Comparison of ENCODE assay signal across 1 cellular context in the genomic region with DNA sequence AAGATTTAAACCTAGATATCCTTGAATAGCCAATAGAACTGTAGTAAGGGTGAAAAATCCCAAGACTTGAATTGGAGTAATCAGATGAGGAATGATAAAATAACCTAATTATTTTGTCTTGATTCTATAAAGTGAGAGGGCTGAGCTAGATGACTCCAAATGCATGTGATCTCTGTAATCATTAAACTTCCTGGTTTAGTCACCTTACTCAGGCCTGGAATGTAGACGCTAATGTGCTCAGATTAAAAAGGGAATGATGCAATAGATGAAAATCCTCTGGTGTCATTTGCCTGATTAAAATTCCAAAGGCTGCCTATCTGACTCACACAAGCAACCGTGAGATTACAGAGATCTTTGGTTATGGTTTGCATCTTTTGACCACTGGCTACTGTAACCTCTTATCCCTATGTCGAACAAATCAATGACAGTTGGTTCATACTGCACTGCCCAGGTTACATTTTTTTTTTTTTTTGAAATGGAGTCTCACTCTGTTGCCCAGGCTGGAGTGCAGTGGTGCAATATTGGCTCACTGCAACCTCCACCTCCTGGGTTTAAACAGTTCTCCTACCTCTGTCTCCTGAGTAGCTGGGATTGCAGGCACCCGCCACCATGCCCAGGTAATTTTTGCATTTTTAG.
TF ChIP-seq lines count a peak whose summit lies in the region.

No MANE protein-coding gene starts in this region.

TF ChIP-seq in K562, 482 proteins besides CTCF, POLR2A, EP300 and RAD21 (continued from another document and continues in another):
- TF ChIP-seq, protein P1, sequence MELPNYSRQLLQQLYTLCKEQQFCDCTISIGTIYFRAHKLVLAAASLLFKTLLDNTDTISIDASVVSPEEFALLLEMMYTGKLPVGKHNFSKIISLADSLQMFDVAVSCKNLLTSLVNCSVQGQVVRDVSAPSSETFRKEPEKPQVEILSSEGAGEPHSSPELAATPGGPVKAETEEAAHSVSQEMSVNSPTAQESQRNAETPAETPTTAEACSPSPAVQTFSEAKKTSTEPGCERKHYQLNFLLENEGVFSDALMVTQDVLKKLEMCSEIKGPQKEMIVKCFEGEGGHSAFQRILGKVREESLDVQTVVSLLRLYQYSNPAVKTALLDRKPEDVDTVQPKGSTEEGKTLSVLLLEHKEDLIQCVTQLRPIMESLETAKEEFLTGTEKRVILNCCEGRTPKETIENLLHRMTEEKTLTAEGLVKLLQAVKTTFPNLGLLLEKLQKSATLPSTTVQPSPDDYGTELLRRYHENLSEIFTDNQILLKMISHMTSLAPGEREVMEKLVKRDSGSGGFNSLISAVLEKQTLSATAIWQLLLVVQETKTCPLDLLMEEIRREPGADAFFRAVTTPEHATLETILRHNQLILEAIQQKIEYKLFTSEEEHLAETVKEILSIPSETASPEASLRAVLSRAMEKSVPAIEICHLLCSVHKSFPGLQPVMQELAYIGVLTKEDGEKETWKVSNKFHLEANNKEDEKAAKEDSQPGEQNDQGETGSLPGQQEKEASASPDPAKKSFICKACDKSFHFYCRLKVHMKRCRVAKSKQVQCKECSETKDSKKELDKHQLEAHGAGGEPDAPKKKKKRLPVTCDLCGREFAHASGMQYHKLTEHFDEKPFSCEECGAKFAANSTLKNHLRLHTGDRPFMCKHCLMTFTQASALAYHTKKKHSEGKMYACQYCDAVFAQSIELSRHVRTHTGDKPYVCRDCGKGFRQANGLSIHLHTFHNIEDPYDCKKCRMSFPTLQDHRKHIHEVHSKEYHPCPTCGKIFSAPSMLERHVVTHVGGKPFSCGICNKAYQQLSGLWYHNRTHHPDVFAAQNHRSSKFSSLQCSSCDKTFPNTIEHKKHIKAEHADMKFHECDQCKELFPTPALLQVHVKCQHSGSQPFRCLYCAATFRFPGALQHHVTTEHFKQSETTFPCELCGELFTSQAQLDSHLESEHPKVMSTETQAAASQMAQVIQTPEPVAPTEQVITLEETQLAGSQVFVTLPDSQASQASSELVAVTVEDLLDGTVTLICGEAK (IDR thresholded peaks at IDR 0.05): peak; percentile 21; the same call in 1 of the 2 replicates
- TF ChIP-seq, protein P1 (CRISPR knock-in tag; IDR thresholded peaks at IDR 0.05): no peak
- TF ChIP-seq FOXK1 (CRISPR knock-in tag; IDR thresholded peaks at IDR 0.05; ENCODE audit: borderline replicate concordance): no peak
- no peak for TF ChIP-seq IFI16 (CRISPR knock-in tag; IDR thresholded peaks at IDR 0.05)
- TF ChIP-seq HLTF (IDR thresholded peaks at IDR 0.05): no peak
- TF ChIP-seq HDAC2 (IDR thresholded peaks at IDR 0.05): peak; percentile 92; the same call in 1 of the 2 replicates
- TF ChIP-seq CC2D1A (IDR thresholded peaks at IDR 0.05): no peak
- TF ChIP-seq, protein P2, sequence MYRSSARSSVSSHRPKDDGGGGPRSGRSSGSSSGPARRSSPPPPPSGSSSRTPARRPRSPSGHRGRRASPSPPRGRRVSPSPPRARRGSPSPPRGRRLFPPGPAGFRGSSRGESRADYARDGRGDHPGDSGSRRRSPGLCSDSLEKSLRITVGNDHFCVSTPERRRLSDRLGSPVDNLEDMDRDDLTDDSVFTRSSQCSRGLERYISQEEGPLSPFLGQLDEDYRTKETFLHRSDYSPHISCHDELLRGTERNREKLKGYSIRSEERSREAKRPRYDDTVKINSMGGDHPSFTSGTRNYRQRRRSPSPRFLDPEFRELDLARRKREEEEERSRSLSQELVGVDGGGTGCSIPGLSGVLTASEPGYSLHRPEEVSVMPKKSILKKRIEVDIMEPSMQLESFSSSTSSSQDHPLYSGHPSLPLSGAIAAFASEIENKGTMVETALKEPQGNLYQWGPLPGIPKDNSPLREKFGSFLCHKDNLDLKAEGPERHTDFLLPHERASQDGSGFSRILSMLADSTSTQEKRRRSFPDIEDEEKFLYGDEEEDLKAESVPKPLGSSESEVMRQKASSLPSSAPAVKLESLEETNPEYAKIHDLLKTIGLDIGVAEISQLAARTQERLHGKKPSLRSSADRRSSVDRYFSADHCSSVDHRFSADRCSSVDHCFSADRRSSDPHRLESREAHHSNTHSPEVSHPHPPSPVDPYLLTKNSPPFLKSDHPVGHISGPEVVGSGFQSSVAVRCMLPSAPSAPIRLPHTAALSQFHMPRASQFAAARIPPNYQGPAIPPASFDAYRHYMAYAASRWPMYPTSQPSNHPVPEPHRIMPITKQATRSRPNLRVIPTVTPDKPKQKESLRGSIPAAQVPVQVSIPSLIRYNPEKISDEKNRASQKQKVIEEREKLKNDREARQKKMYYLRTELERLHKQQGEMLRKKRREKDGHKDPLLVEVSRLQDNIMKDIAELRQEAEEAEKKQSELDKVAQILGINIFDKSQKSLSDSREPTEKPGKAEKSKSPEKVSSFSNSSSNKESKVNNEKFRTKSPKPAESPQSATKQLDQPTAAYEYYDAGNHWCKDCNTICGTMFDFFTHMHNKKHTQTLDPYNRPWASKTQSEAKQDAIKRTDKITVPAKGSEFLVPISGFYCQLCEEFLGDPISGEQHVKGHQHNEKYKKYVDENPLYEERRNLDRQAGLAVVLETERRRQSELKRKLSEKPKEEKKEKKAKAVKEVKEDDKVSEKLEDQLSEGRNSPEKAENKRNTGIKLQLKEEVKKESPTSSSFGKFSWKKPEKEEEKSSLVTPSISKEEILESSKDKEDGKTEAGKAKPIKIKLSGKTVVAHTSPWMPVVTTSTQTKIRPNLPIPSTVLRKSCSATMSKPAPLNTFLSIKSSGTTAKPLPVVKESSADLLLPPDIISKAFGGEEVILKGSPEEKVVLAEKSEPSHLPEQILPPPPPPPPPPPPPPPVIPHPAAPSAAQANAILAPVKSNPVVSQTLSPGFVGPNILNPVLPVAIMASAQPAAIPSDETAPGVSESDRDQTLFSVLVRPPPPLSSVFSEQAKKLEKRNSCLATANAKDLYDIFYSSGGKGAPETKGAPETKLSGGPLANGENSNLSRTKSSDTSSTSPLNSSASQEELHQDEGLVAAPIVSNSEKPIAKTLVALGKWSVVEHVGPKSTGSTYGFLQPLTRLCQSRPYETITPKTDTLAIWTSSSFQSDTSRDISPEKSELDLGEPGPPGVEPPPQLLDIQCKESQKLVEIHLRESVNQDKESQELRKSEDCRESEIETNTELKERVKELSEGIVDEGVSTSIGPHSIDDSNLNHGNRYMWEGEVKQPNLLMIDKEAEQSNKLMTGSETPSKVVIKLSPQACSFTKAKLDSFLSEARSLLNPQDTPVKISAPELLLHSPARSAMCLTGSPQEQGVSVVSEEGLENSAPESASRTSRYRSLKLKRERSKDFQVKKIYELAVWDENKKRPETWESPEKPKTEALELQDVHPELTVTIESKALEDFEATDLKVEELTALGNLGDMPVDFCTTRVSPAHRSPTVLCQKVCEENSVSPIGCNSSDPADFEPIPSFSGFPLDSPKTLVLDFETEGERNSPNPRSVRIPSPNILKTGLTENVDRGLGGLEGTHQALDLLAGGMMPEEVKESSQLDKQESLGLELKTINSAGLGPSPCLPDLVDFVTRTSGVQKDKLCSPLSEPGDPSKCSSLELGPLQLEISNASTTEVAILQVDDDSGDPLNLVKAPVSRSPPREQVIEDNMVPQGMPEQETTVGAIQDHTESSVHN (IDR thresholded peaks at IDR 0.05; ENCODE audit: borderline replicate concordance in 1 of 2, low read depth in 1 of 2): peak; percentile 48 to 88; a peak in 3 of 4 replicates
- peak; percentile 83; the same call in 1 of the 2 replicates for TF ChIP-seq LEF1 (IDR thresholded peaks at IDR 0.05)
- TF ChIP-seq POLR2B (IDR thresholded peaks at IDR 0.05; ENCODE audit: low read depth, partially characterized antibody): no peak
- TF ChIP-seq SRSF1 (IDR thresholded peaks at IDR 0.05; ENCODE audit: low read depth, low read length): no peak
- peak; percentile 99 for TF ChIP-seq ARID3A (IDR thresholded peaks at IDR 0.05; ENCODE audit: borderline replicate concordance, low read depth, low read length)
- TF ChIP-seq ZNF212 (CRISPR knock-in tag; IDR thresholded peaks at IDR 0.05): 0 out of 2 replicates have a peak, but pooled peaks have one; percentile 57
- TF ChIP-seq HOMEZ (CRISPR knock-in tag; IDR thresholded peaks at IDR 0.05): no peak
- no peak for TF ChIP-seq ZNF282 (CRISPR knock-in tag; IDR thresholded peaks at IDR 0.05)
- TF ChIP-seq NUFIP1 (IDR thresholded peaks at IDR 0.05; ENCODE audit: partially characterized antibody): no peak
- peak; percentile 97 for TF ChIP-seq JUND (IDR thresholded peaks at IDR 0.05; ENCODE audit: borderline replicate concordance, low read depth, low read length)
- TF ChIP-seq JUND (tag; IDR thresholded peaks at IDR 0.05; ENCODE audit: borderline replicate concordance, low read depth, low read length): peak; percentile 94
- TF ChIP-seq CXXC5 (CRISPR knock-in tag; IDR thresholded peaks at IDR 0.05): peak; percentile 77
- TF ChIP-seq ZNF354B (CRISPR knock-in tag; IDR thresholded peaks at IDR 0.05): no peak
- TF ChIP-seq ZBTB7A (IDR thresholded peaks at IDR 0.05; ENCODE audit: borderline replicate concordance, control insufficient read depth, low read depth, low read length): no peak
- TF ChIP-seq KDM1A (IDR thresholded peaks at IDR 0.05): no peak; a peak in 1 of 4 replicates
- peak; percentile 98 for TF ChIP-seq ATF7 (IDR thresholded peaks at IDR 0.05)
- TF ChIP-seq FOSL1 (tag; conservative IDR thresholded peaks at IDR 0.05): peak; percentile 97
- TF ChIP-seq E2F6 (IDR thresholded peaks at IDR 0.05; ENCODE audit: borderline replicate concordance in 1 of 2, extremely low read depth in 1 of 2, insufficient read depth in 1 of 2, insufficient read length in 1 of 2, low read depth in 1 of 2, low read length in 1 of 2, poor library complexity in 1 of 2, severe bottlenecking in 1 of 2): no peak
- TF ChIP-seq EHMT2 (IDR thresholded peaks at IDR 0.05): no peak; the same call in 1 of the 2 replicates
- no peak for TF ChIP-seq KDM4B (IDR thresholded peaks at IDR 0.05; ENCODE audit: borderline replicate concordance in 2 of 2, low read depth in 1 of 2)
- no peak for TF ChIP-seq C11orf30 (IDR thresholded peaks at IDR 0.05; ENCODE audit: low read depth)
- 0 out of 4 replicates have a peak, but pooled peaks of 1 of the 2 experiments have one; percentile 34 for TF ChIP-seq FOXK2 (conservative IDR thresholded peaks at IDR 0.05 in 1 of 2, IDR thresholded peaks at IDR 0.05 in 1 of 2; ENCODE audit: low read depth in 2 of 2)
- TF ChIP-seq CBX1 (IDR thresholded peaks at IDR 0.05; ENCODE audit: low read depth): no peak
- peak; percentile 100 for TF ChIP-seq ATF3 (IDR thresholded peaks at IDR 0.05)
- TF ChIP-seq ATF3 (CRISPR knock-in tag; conservative IDR thresholded peaks at IDR 0.05): 0 out of 2 replicates have a peak, but pooled peaks have one; percentile 40
- TF ChIP-seq ZNF41 (CRISPR knock-in tag; conservative IDR thresholded peaks at IDR 0.05): peak; percentile 65; the same call in 1 of the 2 replicates
- TF ChIP-seq CTBP1 (IDR thresholded peaks at IDR 0.05; ENCODE audit: borderline replicate concordance): no peak; the same call in none of the 2 replicates
